1 cellular context compared by ENCODE assay signal in the genomic region with DNA sequence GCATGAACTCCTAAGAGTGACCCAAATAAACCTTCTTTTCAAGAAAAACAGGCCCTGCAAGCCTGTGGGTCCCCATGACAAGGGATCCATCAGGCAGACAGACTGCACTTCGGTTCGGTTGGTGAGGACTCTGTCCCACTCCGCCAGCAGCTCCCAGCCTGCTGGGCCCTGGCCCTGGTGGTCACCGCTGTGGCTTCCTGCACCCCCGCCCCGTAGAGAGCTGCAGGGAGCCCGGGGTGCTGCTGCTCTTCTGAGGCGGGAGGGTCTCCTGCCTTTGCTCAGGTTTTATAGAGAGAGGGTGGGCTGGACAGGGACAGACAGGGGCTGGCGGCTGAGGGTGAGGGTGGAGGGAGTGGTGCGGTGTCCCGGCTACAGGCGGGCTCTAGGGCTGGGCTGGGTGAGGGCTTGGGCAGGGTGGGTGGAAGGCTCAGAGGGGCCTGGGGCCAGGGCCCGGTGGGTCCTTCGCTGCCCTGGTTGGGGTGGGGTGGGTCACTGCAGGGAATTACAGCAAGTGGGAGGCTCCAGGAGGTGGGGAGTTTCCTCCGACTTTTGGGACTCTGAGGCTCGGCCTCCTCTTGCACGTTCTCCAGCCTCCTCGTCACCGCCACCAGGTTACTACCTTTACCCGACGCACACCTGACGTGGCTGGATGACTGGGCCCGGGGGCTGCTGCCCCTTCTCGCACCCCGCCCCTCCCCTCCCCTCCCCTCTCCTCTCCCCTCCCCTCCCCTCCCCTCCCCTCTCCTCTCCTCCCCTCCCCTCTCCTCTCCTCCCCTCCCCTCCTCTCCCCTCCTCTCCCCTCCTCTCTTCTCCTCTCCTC.
TF ChIP-seq lines count a peak whose summit lies in the region.

No MANE protein-coding gene starts in this region.

TF ChIP-seq in IMR-90, 13 proteins besides CTCF, POLR2A, EP300 and RAD21:
- TF ChIP-seq MAZ (IDR thresholded peaks at IDR 0.05; ENCODE audit: borderline replicate concordance, low read depth, low read length) (no peak), CHD1 (IDR thresholded peaks at IDR 0.05; ENCODE audit: low read depth, low read length) (no peak), MXI1 (IDR thresholded peaks at IDR 0.05; ENCODE audit: borderline replicate concordance, low read depth, low read length) (no peak)
- TF ChIP-seq, protein P1, sequence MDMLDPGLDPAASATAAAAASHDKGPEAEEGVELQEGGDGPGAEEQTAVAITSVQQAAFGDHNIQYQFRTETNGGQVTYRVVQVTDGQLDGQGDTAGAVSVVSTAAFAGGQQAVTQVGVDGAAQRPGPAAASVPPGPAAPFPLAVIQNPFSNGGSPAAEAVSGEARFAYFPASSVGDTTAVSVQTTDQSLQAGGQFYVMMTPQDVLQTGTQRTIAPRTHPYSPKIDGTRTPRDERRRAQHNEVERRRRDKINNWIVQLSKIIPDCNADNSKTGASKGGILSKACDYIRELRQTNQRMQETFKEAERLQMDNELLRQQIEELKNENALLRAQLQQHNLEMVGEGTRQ (IDR thresholded peaks at IDR 0.05; ENCODE audit: low read depth, low read length): no peak
TF ChIP-seq in IMR-90: peak in this region for 0.
